ENCODE assay signal across 3 cellular contexts in genomic region chr16:76942089-76942488, GRCh38.
"Had no signal": no experiment of that assay in that cellular context is flagged by ENCODE, and none has a peak within 500 bp of the region (broad histone marks: within the 10 kb centered on the region; RNA-seq: fewer than 3 reads in every experiment).

No MANE protein-coding gene starts in this region.

- DNase-seq: H9, HCEC 1CT had no signal

- ATAC-seq: GM23338 had no signal

- H3K4me3 ChIP-seq: GM23338 had no signal
